1 cellular context compared by ENCODE assay signal in the genomic region with DNA sequence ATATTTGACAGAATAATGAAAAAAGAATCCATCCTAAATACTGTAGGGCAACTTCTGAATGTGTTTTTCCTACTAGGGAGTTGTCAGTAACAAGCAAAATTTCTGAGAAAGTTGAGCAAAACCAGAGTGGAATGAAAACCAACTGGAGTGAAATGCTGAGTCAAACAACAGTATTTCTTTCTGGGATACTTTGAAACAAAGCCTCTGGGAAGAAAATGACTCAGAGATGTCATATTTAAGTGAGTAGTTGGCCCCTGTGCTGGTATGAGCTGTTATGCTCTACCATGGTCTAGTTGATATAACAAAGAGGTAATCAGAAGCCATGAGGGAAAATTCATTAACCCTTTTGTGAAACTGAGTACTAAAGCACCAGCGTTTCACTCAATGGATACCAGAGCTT.
TF ChIP-seq lines count a peak whose summit lies in the region.

No MANE protein-coding gene starts in this region.

TF ChIP-seq in SK-N-SH, 30 proteins besides CTCF, POLR2A, EP300 and RAD21 (continued from another document):
- 0 out of 2 replicates have a peak, but pooled peaks have one; percentile 20 for TF ChIP-seq JUND (IDR thresholded peaks at IDR 0.05)
- peak; percentile 45 for TF ChIP-seq TCF12 (IDR thresholded peaks at IDR 0.05)
- no peak for TF ChIP-seq FOXM1 (IDR thresholded peaks at IDR 0.05; ENCODE audit: low read depth)
- TF ChIP-seq ELF1 (IDR thresholded peaks at IDR 0.05) = no peak
